ENCODE assay signal across 8 cellular contexts in genomic region chr2:100321181-100321880, GRCh38. TPM values are rescaled to one million over a fixed set of nuclear protein-coding genes. Genes with fewer than 3 reads are reported as not detected.
DNase-seq lines count a peak whose midpoint lies in the region; ATAC-seq and TF ChIP-seq lines count a peak whose summit lies in the region.

No MANE protein-coding gene starts in this region.

- TF ChIP-seq CTCF in astrocyte of the cerebellum (IDR thresholded peaks at IDR 0.05; ENCODE audit: low read depth, low read length, missing control alignments) = peak; percentile 30
- TF ChIP-seq CTCF in gastrocnemius medialis (IDR thresholded peaks at IDR 0.05 in 4 of 5, conservative IDR thresholded peaks at IDR 0.05 in 1 of 5) = peak in 2 of 5 experiments; percentile 36 to 37
- TF ChIP-seq CTCF in Caco-2 (IDR thresholded peaks at IDR 0.05; ENCODE audit: insufficient read depth in 1 of 2, low read depth in 1 of 2, low read length in 1 of 2, severe bottlenecking in 1 of 2, unreplicated experiment in 1 of 2) = no peak
- TF ChIP-seq CTCF in PC-9 (conservative IDR thresholded peaks at IDR 0.05) = no peak

- H3K27me3 ChIP-seq in iPS-15b (ENCODE audit: control insufficient read depth, insufficient read depth, low read length) (peaks cover 57% of the 10 kb centered on the region), gastrocnemius medialis (no peaks in the 10 kb centered on the region), Caco-2 (replicated peaks; ENCODE audit: control insufficient read depth, insufficient read depth, low read length) (no peaks in the 10 kb centered on the region), PC-9 (ENCODE audit: insufficient read depth, low read depth) (peaks cover 4% of the 10 kb centered on the region; the same call in 1 of the 2 replicates)

- intact Hi-C loops in gastrocnemius medialis (cut with DNase I; ENCODE audit: low total_unique reads) = loop anchor here (1.0 kb wide), 1 partner anchor 60 kb away; no protein-coding TSS in a partner anchor
- intact Hi-C loops in Caco-2 (cut with micrococcal nuclease; ENCODE audit: unreplicated experiment) = no loop called here
- intact Hi-C loops in PC-9 (cut with micrococcal nuclease; ENCODE audit: unreplicated experiment) = no loop called here

- peak overlapping the region; percentile 37 for H3K4me3 ChIP-seq in astrocyte of the cerebellum (ENCODE audit: low read depth, low read length)
- peak overlapping the region; percentile 56 for H3K4me3 ChIP-seq in iPS-15b (ENCODE audit: low read depth, low read length)
- peak overlapping the region; percentile 49 to 62 (median 55) for H3K4me3 ChIP-seq in gastrocnemius medialis
- H3K4me3 ChIP-seq in Caco-2 (ENCODE audit: low read depth, low read length) = no peak overlapping the region
- H3K4me3 ChIP-seq in PC-9 = no peak overlapping the region

- H3K27ac ChIP-seq in gastrocnemius medialis (peak overlapping the region; percentile 49 to 71 (median 64)), PC-9 (no peak overlapping the region)

- H3K79me2 ChIP-seq in PC-9 (ENCODE audit: low read depth) = no peaks in the 10 kb centered on the region

- H3K36me3 ChIP-seq in iPS-15b (ENCODE audit: control insufficient read depth, insufficient read depth, low read length) (no peaks in the 10 kb centered on the region), gastrocnemius medialis (no peaks in the 10 kb centered on the region), Caco-2 (ENCODE audit: control insufficient read depth, insufficient read depth, low read length) (no peaks in the 10 kb centered on the region), PC-9 (ENCODE audit: low read depth) (no peaks in the 10 kb centered on the region)

- no peaks in the 10 kb centered on the region for H3K36me3 Mint-ChIP-seq in Caco-2 (ENCODE audit: insufficient read depth, unreplicated experiment)
- peaks cover 3% of the 10 kb centered on the region for H3K36me3 Mint-ChIP-seq in activated naive CD4-positive, alpha-beta T cell treated with anti-CD3 and anti-CD28 coated beads, Interleukin-2, amount 10 ng/mL, durations not matched to agents 7 days and 5 days

- H3K9me3 ChIP-seq in iPS-15b (ENCODE audit: control insufficient read depth, insufficient read depth, low read length) = no peaks in the 10 kb centered on the region
- no peaks in the 10 kb centered on the region for H3K9me3 ChIP-seq in gastrocnemius medialis
- H3K9me3 ChIP-seq in Caco-2 = peaks cover 4% of the 10 kb centered on the region
- H3K9me3 ChIP-seq in PC-9 (ENCODE audit: insufficient read depth, low read depth) = peaks cover 20% of the 10 kb centered on the region

- H3K4me1 ChIP-seq in iPS-15b (ENCODE audit: control insufficient read depth, insufficient read depth, low read length) = no peaks in the 10 kb centered on the region
- peaks cover 6 to 7% of the 10 kb centered on the region in 2 donors for H3K4me1 ChIP-seq in gastrocnemius medialis
- H3K4me1 ChIP-seq in Caco-2 = no peaks in the 10 kb centered on the region
- H3K4me1 ChIP-seq in PC-9 (replicated peaks; ENCODE audit: insufficient read depth) = no peaks in the 10 kb centered on the region

- H3K27ac Mint-ChIP-seq in Caco-2 (ENCODE audit: unreplicated experiment) = no peak overlapping the region
- no peak overlapping the region for H3K27ac Mint-ChIP-seq in activated naive CD4-positive, alpha-beta T cell treated with anti-CD3 and anti-CD28 coated beads, Interleukin-2, amount 10 ng/mL, durations not matched to agents 7 days and 5 days

- no peaks in the 10 kb centered on the region for H3K9me2 ChIP-seq in PC-9 (ENCODE audit: insufficient read depth)

- no peak overlapping the region for H3K9ac ChIP-seq in iPS-15b (ENCODE audit: low read depth, low read length)

- CTCF ChIA-PET in Caco-2 (lab: Charles Lee) = no interaction called here
- CTCF ChIA-PET in PC-9 (lab: Charles Lee) = no interaction called here
- CTCF ChIA-PET in activated naive CD4-positive, alpha-beta T cell treated with anti-CD3 and anti-CD28 coated beads, Interleukin-2, amount 10 ng/mL, durations not matched to agents 7 days and 5 days (lab: Charles Lee) = interaction anchor here (1.1 kb wide), 1 partner anchor 59 kb away, joined by 3 read pairs; no protein-coding TSS in a partner anchor

- DNase-seq in DMS53 (lab: John Stamatoyannopoulos, UW) (peak; percentile 94), M059J (ENCODE audit: low read depth) (peak; percentile 8), astrocyte of the cerebellum (ENCODE audit: low read depth) (no peak), gastrocnemius medialis (peak in 1 of 2 donors; percentile 19), Caco-2 (no peak), PC-9 (no peak)
- no peak for DNase-seq in activated naive CD4-positive, alpha-beta T cell treated with anti-CD3 and anti-CD28 coated beads, Interleukin-2, amount 10 ng/mL, durations not matched to agents 7 days and 5 days

- peak; percentile 67 to 70 for ATAC-seq in gastrocnemius medialis

- H3K9me3 Mint-ChIP-seq in Caco-2 (ENCODE audit: unreplicated experiment) = peaks cover 31% of the 10 kb centered on the region
- peaks cover 17% of the 10 kb centered on the region for H3K9me3 Mint-ChIP-seq in activated naive CD4-positive, alpha-beta T cell treated with anti-CD3 and anti-CD28 coated beads, Interleukin-2, amount 10 ng/mL, durations not matched to agents 7 days and 5 days

- H2AFZ ChIP-seq in PC-9 = no peak overlapping the region

- H3F3A ChIP-seq in PC-9 (ENCODE audit: insufficient read depth, low read depth) = no peaks in the 10 kb centered on the region

- H3K27me3 Mint-ChIP-seq in Caco-2 (ENCODE audit: insufficient read depth, unreplicated experiment) = peaks cover 3% of the 10 kb centered on the region
- H3K27me3 Mint-ChIP-seq in activated naive CD4-positive, alpha-beta T cell treated with anti-CD3 and anti-CD28 coated beads, Interleukin-2, amount 10 ng/mL, durations not matched to agents 7 days and 5 days = peaks cover 49% of the 10 kb centered on the region

- H3K4me2 ChIP-seq in PC-9 = no peak overlapping the region

- BruUV-seq in Caco-2 (replicated peaks; lab: Mats Ljungman, UMichigan) = no TSS peak
- BruUV-seq in PC-9 (replicated peaks; lab: Mats Ljungman, UMichigan) = no TSS peak

- in situ Hi-C loops in astrocyte of the cerebellum (cut with HindIII; ENCODE audit: low sequenced_read_pairs) (no loop called here), gastrocnemius medialis (cut with MboI; ENCODE audit: low sequenced_read_pairs in 4 of 4) (no loop called here)

- TF ChIP-seq POLR2A in gastrocnemius medialis (IDR thresholded peaks at IDR 0.05) = no peak

- H3K4me3 Mint-ChIP-seq in Caco-2 (ENCODE audit: unreplicated experiment) = no peak overlapping the region
- no peak overlapping the region for H3K4me3 Mint-ChIP-seq in activated naive CD4-positive, alpha-beta T cell treated with anti-CD3 and anti-CD28 coated beads, Interleukin-2, amount 10 ng/mL, durations not matched to agents 7 days and 5 days

- no peaks in the 10 kb centered on the region for H4K20me1 ChIP-seq in PC-9 (ENCODE audit: insufficient read depth)

- POLR2A ChIA-PET in Caco-2 (lab: Charles Lee) (no interaction called here), PC-9 (lab: Charles Lee; ENCODE audit: unreplicated experiment) (no interaction called here)

- H3K4me1 Mint-ChIP-seq in Caco-2 (ENCODE audit: low read depth, unreplicated experiment) = no peaks in the 10 kb centered on the region
- H3K4me1 Mint-ChIP-seq in activated naive CD4-positive, alpha-beta T cell treated with anti-CD3 and anti-CD28 coated beads, Interleukin-2, amount 10 ng/mL, durations not matched to agents 7 days and 5 days = no peaks in the 10 kb centered on the region

RNA-seq across cellular contexts. Expression of gene LONRF2, which starts 1.0 kb away (rescaled TPM):
- 0.10 TPM in 1 of 2 replicates, not detected in the other for total RNA-seq in M059J (2014; rRNA removed; shearing (Covaris generic))
- total RNA-seq in gastrocnemius medialis = 1 to 10 TPM; 5.0 to 8.8 (median 7.6) TPM
- not detected in 2 replicates for total RNA-seq in Caco-2 (2022)
- not detected in 2 replicates for total RNA-seq in PC-9 (2021)

Comparison
In these comparisons a context has a peak if more than half of its experiments do, and no peak if none do; other contexts are left out.
1. DNase-seq: peak in DMS53 (single experiment) and M059J (single experiment); none in astrocyte of the cerebellum (single experiment), Caco-2 (0 of 2), PC-9 (0 of 2) and activated naive CD4-positive, alpha-beta T cell treated with anti-CD3 and anti-CD28 coated beads, Interleukin-2, amount 10 ng/mL, durations not matched to agents 7 days and 5 days (single experiment).
2. H3K4me3 ChIP-seq: peak in astrocyte of the cerebellum (single experiment), iPS-15b (single experiment) and gastrocnemius medialis (4 of 4); none in Caco-2 (single experiment) and PC-9 (single experiment).